ENCODE assay signal across 18 cellular contexts in the genomic region with DNA sequence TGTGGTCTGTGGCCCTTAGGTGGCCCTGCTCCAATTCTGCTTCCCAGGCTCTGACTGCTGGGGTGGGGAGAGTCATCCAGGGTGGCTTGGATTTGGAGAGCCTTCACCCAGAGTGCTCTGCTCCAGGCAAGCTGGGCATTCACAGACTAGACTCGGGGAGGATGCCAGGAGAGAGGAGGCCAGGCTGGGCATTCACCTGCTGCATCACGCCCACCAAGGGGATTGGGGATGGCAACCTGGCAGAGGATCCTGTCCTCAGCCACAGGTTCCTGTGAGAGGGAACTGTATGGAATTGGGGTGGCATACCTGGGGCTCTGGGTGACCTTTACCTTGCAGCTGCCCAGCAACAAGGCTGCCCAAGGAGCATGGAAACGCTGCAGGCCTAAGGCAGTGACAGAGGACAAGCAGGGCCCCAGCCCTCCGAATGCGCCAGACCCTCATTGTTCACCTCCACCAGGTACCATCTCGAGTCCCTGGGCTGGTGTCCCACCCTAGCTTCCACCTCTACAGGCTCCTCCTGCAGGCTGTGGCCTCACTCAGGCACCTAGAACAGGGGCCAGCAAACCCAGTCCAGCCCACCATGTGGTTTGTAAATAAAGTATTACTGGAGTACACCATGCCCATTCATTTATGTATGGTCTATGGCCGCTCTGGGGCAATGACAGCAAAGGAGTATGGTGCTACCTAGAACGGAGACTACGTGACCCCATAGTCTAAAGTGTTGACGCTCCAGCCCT.
DNase-seq lines count a peak whose midpoint lies in the region; ATAC-seq and TF ChIP-seq lines count a peak whose summit lies in the region.
"Had no signal": no experiment of that assay in that cellular context is flagged by ENCODE, and none has a peak within 500 bp of the region (broad histone marks: within the 10 kb centered on the region; RNA-seq: fewer than 3 reads in every experiment).

No MANE protein-coding gene starts in this region.

- no peak overlapping the region for H2BK120ac ChIP-seq in neuronal stem cell (ENCODE audit: low read depth, low read length)

- no peaks in the 10 kb centered on the region for H3K9me3 ChIP-seq in neuronal stem cell (replicated peaks in 1 of 2; ENCODE audit: control insufficient read depth in 2 of 2, insufficient read depth in 1 of 2, low read depth in 1 of 2, low read length in 2 of 2)
- H3K9me3 ChIP-seq: Caco-2 had no signal

- no peak overlapping the region for H3K4me3 ChIP-seq in neuronal stem cell (ENCODE audit: low read length in 2 of 2)
- H3K4me3 ChIP-seq: GM12878, GM23248 had no signal

- H3K4me2 ChIP-seq in neuronal stem cell (ENCODE audit: insufficient read depth, low read length, poor library complexity, severe bottlenecking), result no peak overlapping the region

- H3K9ac ChIP-seq in neuronal stem cell (ENCODE audit: low read depth, low read length, poor library complexity), result no peak overlapping the region
- H3K9ac ChIP-seq: GM23248 had no signal

- H3K4me1 Mint-ChIP-seq in nephron progenitor cell (peaks cover 16% of the 10 kb centered on the region), type B pancreatic cell (ENCODE audit: unreplicated experiment) (peaks cover 7% of the 10 kb centered on the region)

- H3K79me1 ChIP-seq in neuronal stem cell (ENCODE audit: low read depth, low read length), result no peaks in the 10 kb centered on the region

- H3K9me3 Mint-ChIP-seq in nephron progenitor cell, result no peaks in the 10 kb centered on the region
- no peaks in the 10 kb centered on the region for H3K9me3 Mint-ChIP-seq in type B pancreatic cell
- H3K9me3 Mint-ChIP-seq: CD8-positive, alpha-beta T cell had no signal

- ATAC-seq in HG03097 (IDR thresholded peaks at IDR 0.05; ENCODE audit: low FRiP score, unreplicated experiment) (no peak), HG03457 (IDR thresholded peaks at IDR 0.05; ENCODE audit: unreplicated experiment) (no peak)
- ATAC-seq: CD8-positive, alpha-beta T cell; GM12878 had no signal

- H3K36me3 Mint-ChIP-seq in nephron progenitor cell (ENCODE audit: low read depth), result no peaks in the 10 kb centered on the region
- H3K36me3 Mint-ChIP-seq in type B pancreatic cell, result no peaks in the 10 kb centered on the region
- H3K36me3 Mint-ChIP-seq: CD8-positive, alpha-beta T cell had no signal

- H2AFZ ChIP-seq in neuronal stem cell (ENCODE audit: low read length), result no peak overlapping the region
- H2AFZ ChIP-seq: GM23248 had no signal

- no peak overlapping the region for H3K27ac ChIP-seq in neuronal stem cell (replicated peaks; ENCODE audit: low read length)
- H3K27ac ChIP-seq: GM23248 had no signal

- H2BK12ac ChIP-seq in neuronal stem cell (ENCODE audit: low read length), result no peak overlapping the region

- H3K27ac Mint-ChIP-seq in nephron progenitor cell (peak overlapping the region; percentile 22), type B pancreatic cell (no peak overlapping the region)
- H3K27ac Mint-ChIP-seq: CD8-positive, alpha-beta T cell had no signal

- TF ChIP-seq CTCF in nephron progenitor cell (IDR thresholded peaks at IDR 0.05), result no peak
- TF ChIP-seq CTCF in type B pancreatic cell (conservative IDR thresholded peaks at IDR 0.05), result no peak

- WGBS in neuronal stem cell (ENCODE audit: extremely low coverage in 2 of 2, insufficient read length in 2 of 2, insufficient replicate concordance in 1 of 2), 2 donors, result no CpG with 5 or more reads among the region's 10 CpGs

- intact Hi-C loops in posterior vena cava (cut with DNase I), result no loop called here

- H2AK5ac ChIP-seq in neuronal stem cell (ENCODE audit: low read depth, low read length), result peak overlapping the region; percentile 58

- DNase-seq in nephron progenitor cell (no peak), neuronal stem cell (ENCODE audit: low spot score) (no peak), posterior vena cava (ENCODE audit: low spot score) (peak; percentile 58), type B pancreatic cell (ENCODE audit: extremely low spot score, unreplicated experiment) (peak; percentile 63), SIG-M5 treated with dmso at 0.1 percent for 504 hours (lab: John Stamatoyannopoulos, UW; ENCODE audit: unreplicated experiment) (no peak), NCI-H128 (lab: John Stamatoyannopoulos, UW; ENCODE audit: unreplicated experiment) (no peak)
- DNase-seq: C1 segment of cervical spinal cord; Caco-2; CD8-positive, alpha-beta T cell; DMS79; EL; GDM1; GM23248; H7; HCEC 1CT had no signal

- H3K18ac ChIP-seq in neuronal stem cell (ENCODE audit: low read length), result peak overlapping the region; percentile 45

- no peaks in the 10 kb centered on the region for H3K27me3 ChIP-seq in neuronal stem cell (ENCODE audit: control insufficient read depth in 3 of 3, insufficient read depth in 3 of 3, low read depth in 1 of 3, low read length in 3 of 3)

- H2BK15ac ChIP-seq in neuronal stem cell (ENCODE audit: low read length), result peak overlapping the region; percentile 18

- no peak overlapping the region for H3K4me3 Mint-ChIP-seq in nephron progenitor cell
- no peak overlapping the region for H3K4me3 Mint-ChIP-seq in type B pancreatic cell
- H3K4me3 Mint-ChIP-seq: CD8-positive, alpha-beta T cell had no signal

- no peak overlapping the region for H4K8ac ChIP-seq in neuronal stem cell (ENCODE audit: low read depth, low read length)

- H4K91ac ChIP-seq in neuronal stem cell (ENCODE audit: low read depth, low read length, poor library complexity), result no peak overlapping the region

- H3K4me1 ChIP-seq in neuronal stem cell (ENCODE audit: control insufficient read depth in 2 of 2, insufficient read depth in 1 of 2, low read depth in 1 of 2, low read length in 2 of 2), result peaks cover 0 to 4% of the 10 kb centered on the region in 2 donors

- H3K23ac ChIP-seq in neuronal stem cell (ENCODE audit: low read depth, low read length, poor library complexity), result no peak overlapping the region

- H3K4ac ChIP-seq in neuronal stem cell (ENCODE audit: low read length), result no peak overlapping the region

- H3K36me3 ChIP-seq in neuronal stem cell (replicated peaks in 1 of 2; ENCODE audit: control insufficient read depth in 2 of 2, insufficient read depth in 2 of 2, low read length in 2 of 2), result no peaks in the 10 kb centered on the region

- H3K27me3 Mint-ChIP-seq in nephron progenitor cell (ENCODE audit: low read depth, poor library complexity) (peaks cover 16% of the 10 kb centered on the region), type B pancreatic cell (peaks cover 4% of the 10 kb centered on the region)

- H3K14ac ChIP-seq in neuronal stem cell (ENCODE audit: low read length), result no peak overlapping the region

- H2BK5ac ChIP-seq in neuronal stem cell (ENCODE audit: low read length), result no peak overlapping the region

Comparison
In these comparisons a context has a peak if more than half of its experiments do, and no peak if none do; other contexts are left out.
1. DNase-seq: peak in posterior vena cava (single experiment) and type B pancreatic cell (single experiment); none in nephron progenitor cell (single experiment), neuronal stem cell (single experiment), SIG-M5 treated with dmso at 0.1 percent for 504 hours (single experiment) and NCI-H128 (single experiment).